1 cellular context compared by ENCODE assay signal in the genomic region with DNA sequence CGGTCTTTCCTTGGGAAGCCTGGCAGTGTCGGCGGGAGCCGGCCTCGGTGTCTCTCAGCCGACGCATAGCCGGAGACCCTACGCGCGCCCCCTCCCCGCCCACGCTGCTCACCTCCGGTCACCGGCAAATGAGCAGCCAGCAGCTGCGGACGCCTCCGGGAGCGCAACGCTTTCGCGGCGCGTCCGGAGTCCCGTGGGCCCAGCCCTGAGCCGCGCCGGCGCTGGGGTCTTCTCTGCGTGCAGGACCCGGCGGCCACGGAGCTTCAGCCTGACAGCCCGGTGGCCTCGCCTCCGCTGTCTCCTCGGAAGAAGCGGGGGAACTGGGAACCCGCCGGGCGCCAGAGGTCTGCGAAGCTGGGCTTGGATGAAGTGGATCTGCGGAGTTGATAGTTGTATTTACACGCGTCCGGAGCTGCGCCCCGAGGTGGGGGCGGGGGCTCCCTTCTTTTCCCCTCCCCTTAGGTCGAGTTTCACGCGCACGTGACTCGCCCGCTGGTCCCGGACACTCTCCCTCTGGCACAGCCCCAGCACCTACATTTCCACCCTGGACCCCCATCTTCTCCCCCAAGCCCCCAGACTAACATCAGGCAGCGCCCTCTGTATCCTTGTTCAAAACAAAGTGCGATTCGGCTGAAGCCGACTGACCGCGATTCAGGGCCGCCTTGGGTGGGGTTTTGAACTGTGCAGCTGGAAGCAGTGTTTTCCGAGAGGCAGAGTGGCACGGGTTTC.
TF ChIP-seq lines count a peak whose summit lies in the region.

A gene (minus strand): TSS at position 371 of the 729 bp plus-strand sequence. CDS start 1,591 bp downstream, outside the sequence.

TF ChIP-seq in HepG2, 621 proteins besides CTCF, POLR2A, EP300 and RAD21 (continued from another document and continues in another):
- peak; percentile 49; the same call in 1 of the 2 replicates for TF ChIP-seq SIN3A (IDR thresholded peaks at IDR 0.05; ENCODE audit: borderline replicate concordance, low read depth, low read length)
- TF ChIP-seq ZBTB21 (CRISPR knock-in tag; IDR thresholded peaks at IDR 0.05) = no peak
- no peak; the same call in 1 of the 2 replicates for TF ChIP-seq NCOA2 (CRISPR knock-in tag; IDR thresholded peaks at IDR 0.05)
- no peak for TF ChIP-seq HNRNPUL1 (IDR thresholded peaks at IDR 0.05; ENCODE audit: low read depth, low read length)
- peak; percentile 59; the same call in 1 of the 2 replicates for TF ChIP-seq ZBTB7B (CRISPR knock-in tag; IDR thresholded peaks at IDR 0.05)
- TF ChIP-seq, protein P1, sequence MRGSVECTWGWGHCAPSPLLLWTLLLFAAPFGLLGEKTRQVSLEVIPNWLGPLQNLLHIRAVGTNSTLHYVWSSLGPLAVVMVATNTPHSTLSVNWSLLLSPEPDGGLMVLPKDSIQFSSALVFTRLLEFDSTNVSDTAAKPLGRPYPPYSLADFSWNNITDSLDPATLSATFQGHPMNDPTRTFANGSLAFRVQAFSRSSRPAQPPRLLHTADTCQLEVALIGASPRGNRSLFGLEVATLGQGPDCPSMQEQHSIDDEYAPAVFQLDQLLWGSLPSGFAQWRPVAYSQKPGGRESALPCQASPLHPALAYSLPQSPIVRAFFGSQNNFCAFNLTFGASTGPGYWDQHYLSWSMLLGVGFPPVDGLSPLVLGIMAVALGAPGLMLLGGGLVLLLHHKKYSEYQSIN (CRISPR knock-in tag; IDR thresholded peaks at IDR 0.05; ENCODE audit: borderline replicate concordance) = 0 out of 2 replicates have a peak, but pooled peaks have one; percentile 9
- no peak for TF ChIP-seq PHF20 (CRISPR knock-in tag; IDR thresholded peaks at IDR 0.05)
- TF ChIP-seq ZNF790 (CRISPR knock-in tag; IDR thresholded peaks at IDR 0.05; ENCODE audit: borderline replicate concordance) = peak; percentile 40; the same call in 1 of the 2 replicates
- no peak for TF ChIP-seq CENPX (CRISPR knock-in tag; IDR thresholded peaks at IDR 0.05)
- TF ChIP-seq JUNB (CRISPR knock-in tag; IDR thresholded peaks at IDR 0.05; ENCODE audit: borderline replicate concordance) = no peak
- TF ChIP-seq SMAD9 (CRISPR knock-in tag; IDR thresholded peaks at IDR 0.05) = 0 out of 2 replicates have a peak, but pooled peaks have one; percentile 15
- peak; percentile 80 for TF ChIP-seq HIVEP1 (CRISPR knock-in tag; IDR thresholded peaks at IDR 0.05)
- TF ChIP-seq, protein P2, sequence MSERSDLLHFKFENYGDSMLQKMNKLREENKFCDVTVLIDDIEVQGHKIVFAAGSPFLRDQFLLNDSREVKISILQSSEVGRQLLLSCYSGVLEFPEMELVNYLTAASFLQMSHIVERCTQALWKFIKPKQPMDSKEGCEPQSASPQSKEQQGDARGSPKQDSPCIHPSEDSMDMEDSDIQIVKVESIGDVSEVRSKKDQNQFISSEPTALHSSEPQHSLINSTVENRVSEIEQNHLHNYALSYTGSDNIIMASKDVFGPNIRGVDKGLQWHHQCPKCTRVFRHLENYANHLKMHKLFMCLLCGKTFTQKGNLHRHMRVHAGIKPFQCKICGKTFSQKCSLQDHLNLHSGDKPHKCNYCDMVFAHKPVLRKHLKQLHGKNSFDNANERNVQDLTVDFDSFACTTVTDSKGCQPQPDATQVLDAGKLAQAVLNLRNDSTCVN (CRISPR knock-in tag; IDR thresholded peaks at IDR 0.05; ENCODE audit: borderline replicate concordance) = no peak; the same call in 1 of the 2 replicates
- 0 out of 2 replicates have a peak, but pooled peaks have one; percentile 54 for TF ChIP-seq PCBP1 (IDR thresholded peaks at IDR 0.05; ENCODE audit: borderline replicate concordance, low read depth, low read length)
- TF ChIP-seq, protein P3, sequence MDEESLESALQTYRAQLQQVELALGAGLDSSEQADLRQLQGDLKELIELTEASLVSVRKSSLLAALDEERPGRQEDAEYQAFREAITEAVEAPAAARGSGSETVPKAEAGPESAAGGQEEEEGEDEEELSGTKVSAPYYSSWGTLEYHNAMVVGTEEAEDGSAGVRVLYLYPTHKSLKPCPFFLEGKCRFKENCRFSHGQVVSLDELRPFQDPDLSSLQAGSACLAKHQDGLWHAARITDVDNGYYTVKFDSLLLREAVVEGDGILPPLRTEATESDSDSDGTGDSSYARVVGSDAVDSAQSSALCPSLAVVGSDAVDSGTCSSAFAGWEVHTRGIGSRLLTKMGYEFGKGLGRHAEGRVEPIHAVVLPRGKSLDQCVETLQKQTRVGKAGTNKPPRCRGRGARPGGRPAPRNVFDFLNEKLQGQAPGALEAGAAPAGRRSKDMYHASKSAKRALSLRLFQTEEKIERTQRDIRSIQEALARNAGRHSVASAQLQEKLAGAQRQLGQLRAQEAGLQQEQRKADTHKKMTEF (CRISPR knock-in tag; IDR thresholded peaks at IDR 0.05) = peak; percentile 59; the same call in 1 of the 2 replicates
- TF ChIP-seq ATF7 (IDR thresholded peaks at IDR 0.05) = no peak
- TF ChIP-seq ATF7 (CRISPR knock-in tag; IDR thresholded peaks at IDR 0.05) = no peak
- TF ChIP-seq TEAD3 (CRISPR knock-in tag; optimal IDR thresholded peaks at IDR 0.05; ENCODE audit: borderline replicate concordance) = no peak
- 0 out of 2 replicates have a peak, but pooled peaks have one; percentile 26 for TF ChIP-seq NRL (CRISPR knock-in tag; IDR thresholded peaks at IDR 0.05; ENCODE audit: borderline replicate concordance)
- TF ChIP-seq AGO2 (optimal IDR thresholded peaks at IDR 0.05; ENCODE audit: low read depth, low read length) = peak; percentile 29
- TF ChIP-seq, protein P4, sequence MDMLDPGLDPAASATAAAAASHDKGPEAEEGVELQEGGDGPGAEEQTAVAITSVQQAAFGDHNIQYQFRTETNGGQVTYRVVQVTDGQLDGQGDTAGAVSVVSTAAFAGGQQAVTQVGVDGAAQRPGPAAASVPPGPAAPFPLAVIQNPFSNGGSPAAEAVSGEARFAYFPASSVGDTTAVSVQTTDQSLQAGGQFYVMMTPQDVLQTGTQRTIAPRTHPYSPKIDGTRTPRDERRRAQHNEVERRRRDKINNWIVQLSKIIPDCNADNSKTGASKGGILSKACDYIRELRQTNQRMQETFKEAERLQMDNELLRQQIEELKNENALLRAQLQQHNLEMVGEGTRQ (IDR thresholded peaks at IDR 0.05; ENCODE audit: low read depth, low read length) = peak; percentile 58
- TF ChIP-seq, protein P4 (CRISPR knock-in tag; IDR thresholded peaks at IDR 0.05; ENCODE audit: borderline replicate concordance) = peak; percentile 95
- peak; percentile 84; the same call in 1 of the 2 replicates for TF ChIP-seq KDM2A (CRISPR knock-in tag; IDR thresholded peaks at IDR 0.05; ENCODE audit: borderline replicate concordance, low read depth)
- TF ChIP-seq KLF9 (CRISPR knock-in tag; IDR thresholded peaks at IDR 0.05; ENCODE audit: low read depth) = no peak
- 0 out of 2 replicates have a peak, but pooled peaks have one; percentile 38 for TF ChIP-seq ZNF768 (CRISPR knock-in tag; IDR thresholded peaks at IDR 0.05)
- TF ChIP-seq KLF15 (CRISPR knock-in tag; IDR thresholded peaks at IDR 0.05; ENCODE audit: borderline replicate concordance) = 0 out of 2 replicates have a peak, but pooled peaks have one; percentile 5
- TF ChIP-seq, protein P5, sequence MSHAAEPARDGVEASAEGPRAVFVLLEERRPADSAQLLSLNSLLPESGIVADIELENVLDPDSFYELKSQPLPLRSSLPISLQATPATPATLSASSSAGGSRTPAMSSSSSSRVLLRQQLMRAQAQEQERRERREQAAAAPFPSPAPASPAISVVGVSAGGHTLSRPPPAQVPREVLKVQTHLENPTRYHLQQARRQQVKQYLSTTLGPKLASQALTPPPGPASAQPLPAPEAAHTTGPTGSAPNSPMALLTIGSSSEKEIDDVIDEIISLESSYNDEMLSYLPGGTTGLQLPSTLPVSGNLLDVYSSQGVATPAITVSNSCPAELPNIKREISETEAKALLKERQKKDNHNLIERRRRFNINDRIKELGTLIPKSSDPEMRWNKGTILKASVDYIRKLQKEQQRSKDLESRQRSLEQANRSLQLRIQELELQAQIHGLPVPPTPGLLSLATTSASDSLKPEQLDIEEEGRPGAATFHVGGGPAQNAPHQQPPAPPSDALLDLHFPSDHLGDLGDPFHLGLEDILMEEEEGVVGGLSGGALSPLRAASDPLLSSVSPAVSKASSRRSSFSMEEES (CRISPR knock-in tag; IDR thresholded peaks at IDR 0.05) = peak; percentile 79
- TF ChIP-seq, protein P6, sequence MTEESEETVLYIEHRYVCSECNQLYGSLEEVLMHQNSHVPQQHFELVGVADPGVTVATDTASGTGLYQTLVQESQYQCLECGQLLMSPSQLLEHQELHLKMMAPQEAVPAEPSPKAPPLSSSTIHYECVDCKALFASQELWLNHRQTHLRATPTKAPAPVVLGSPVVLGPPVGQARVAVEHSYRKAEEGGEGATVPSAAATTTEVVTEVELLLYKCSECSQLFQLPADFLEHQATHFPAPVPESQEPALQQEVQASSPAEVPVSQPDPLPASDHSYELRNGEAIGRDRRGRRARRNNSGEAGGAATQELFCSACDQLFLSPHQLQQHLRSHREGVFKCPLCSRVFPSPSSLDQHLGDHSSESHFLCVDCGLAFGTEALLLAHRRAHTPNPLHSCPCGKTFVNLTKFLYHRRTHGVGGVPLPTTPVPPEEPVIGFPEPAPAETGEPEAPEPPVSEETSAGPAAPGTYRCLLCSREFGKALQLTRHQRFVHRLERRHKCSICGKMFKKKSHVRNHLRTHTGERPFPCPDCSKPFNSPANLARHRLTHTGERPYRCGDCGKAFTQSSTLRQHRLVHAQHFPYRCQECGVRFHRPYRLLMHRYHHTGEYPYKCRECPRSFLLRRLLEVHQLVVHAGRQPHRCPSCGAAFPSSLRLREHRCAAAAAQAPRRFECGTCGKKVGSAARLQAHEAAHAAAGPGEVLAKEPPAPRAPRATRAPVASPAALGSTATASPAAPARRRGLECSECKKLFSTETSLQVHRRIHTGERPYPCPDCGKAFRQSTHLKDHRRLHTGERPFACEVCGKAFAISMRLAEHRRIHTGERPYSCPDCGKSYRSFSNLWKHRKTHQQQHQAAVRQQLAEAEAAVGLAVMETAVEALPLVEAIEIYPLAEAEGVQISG (CRISPR knock-in tag; IDR thresholded peaks at IDR 0.05) = peak; percentile 71
- TF ChIP-seq THAP11 (CRISPR knock-in tag; IDR thresholded peaks at IDR 0.05) = 0 out of 2 replicates have a peak, but pooled peaks have one; percentile 43
- peak; percentile 77 for TF ChIP-seq POLR2G (IDR thresholded peaks at IDR 0.05; ENCODE audit: low read depth, low read length)
- 0 out of 2 replicates have a peak, but pooled peaks have one; percentile 17 for TF ChIP-seq THYN1 (CRISPR knock-in tag; IDR thresholded peaks at IDR 0.05; ENCODE audit: borderline replicate concordance, low read depth)
- peak; percentile 22; the same call in 1 of the 2 replicates for TF ChIP-seq ZNF747 (CRISPR knock-in tag; IDR thresholded peaks at IDR 0.05; ENCODE audit: borderline replicate concordance)
- TF ChIP-seq, protein P7, sequence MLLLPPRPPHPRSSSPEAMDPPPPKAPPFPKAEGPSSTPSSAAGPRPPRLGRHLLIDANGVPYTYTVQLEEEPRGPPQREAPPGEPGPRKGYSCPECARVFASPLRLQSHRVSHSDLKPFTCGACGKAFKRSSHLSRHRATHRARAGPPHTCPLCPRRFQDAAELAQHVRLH (CRISPR knock-in tag; IDR thresholded peaks at IDR 0.05; ENCODE audit: borderline replicate concordance, low read depth) = peak; percentile 24; the same call in 1 of the 2 replicates
- TF ChIP-seq ZNF564 (CRISPR knock-in tag; IDR thresholded peaks at IDR 0.05) = peak; percentile 70; the same call in 1 of the 2 replicates
- TF ChIP-seq, protein P8, sequence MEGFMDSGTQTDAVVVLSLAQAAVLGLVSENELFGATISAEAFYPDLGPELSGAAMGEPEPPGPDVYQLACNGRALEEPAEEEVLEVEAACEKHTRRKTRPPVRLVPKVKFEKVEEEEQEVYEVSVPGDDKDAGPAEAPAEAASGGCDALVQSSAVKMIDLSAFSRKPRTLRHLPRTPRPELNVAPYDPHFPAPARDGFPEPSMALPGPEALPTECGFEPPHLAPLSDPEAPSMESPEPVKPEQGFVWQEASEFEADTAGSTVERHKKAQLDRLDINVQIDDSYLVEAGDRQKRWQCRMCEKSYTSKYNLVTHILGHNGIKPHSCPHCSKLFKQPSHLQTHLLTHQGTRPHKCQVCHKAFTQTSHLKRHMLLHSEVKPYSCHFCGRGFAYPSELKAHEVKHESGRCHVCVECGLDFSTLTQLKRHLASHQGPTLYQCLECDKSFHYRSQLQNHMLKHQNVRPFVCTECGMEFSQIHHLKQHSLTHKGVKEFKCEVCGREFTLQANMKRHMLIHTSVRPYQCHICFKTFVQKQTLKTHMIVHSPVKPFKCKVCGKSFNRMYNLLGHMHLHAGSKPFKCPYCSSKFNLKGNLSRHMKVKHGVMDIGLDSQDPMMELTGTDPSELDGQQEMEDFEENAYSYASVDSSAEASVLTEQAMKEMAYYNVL (CRISPR knock-in tag; IDR thresholded peaks at IDR 0.05; ENCODE audit: borderline replicate concordance) = peak; percentile 71; the same call in 1 of the 2 replicates
- TF ChIP-seq, protein P9, sequence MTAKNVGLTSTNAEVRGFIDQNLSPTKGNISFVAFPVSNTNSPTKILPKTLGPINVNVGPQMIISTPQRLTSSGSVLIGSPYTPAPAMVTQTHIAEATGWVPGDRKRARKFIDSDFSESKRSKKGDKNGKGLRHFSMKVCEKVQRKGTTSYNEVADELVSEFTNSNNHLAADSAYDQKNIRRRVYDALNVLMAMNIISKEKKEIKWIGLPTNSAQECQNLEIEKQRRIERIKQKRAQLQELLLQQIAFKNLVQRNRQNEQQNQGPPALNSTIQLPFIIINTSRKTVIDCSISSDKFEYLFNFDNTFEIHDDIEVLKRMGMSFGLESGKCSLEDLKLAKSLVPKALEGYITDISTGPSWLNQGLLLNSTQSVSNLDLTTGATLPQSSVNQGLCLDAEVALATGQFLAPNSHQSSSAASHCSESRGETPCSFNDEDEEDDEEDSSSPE (CRISPR knock-in tag; IDR thresholded peaks at IDR 0.05) = peak; percentile 22; the same call in 1 of the 2 replicates
- TF ChIP-seq ARNTL (CRISPR knock-in tag; IDR thresholded peaks at IDR 0.05) = peak; percentile 81; the same call in 1 of the 2 replicates
- TF ChIP-seq ZSCAN9 (CRISPR knock-in tag; IDR thresholded peaks at IDR 0.05; ENCODE audit: borderline replicate concordance) = 0 out of 2 replicates have a peak, but pooled peaks have one; percentile 38
- TF ChIP-seq MED13 (CRISPR knock-in tag; IDR thresholded peaks at IDR 0.05) = peak; percentile 46; the same call in 1 of the 2 replicates
- TF ChIP-seq NFIC (IDR thresholded peaks at IDR 0.05; ENCODE audit: low read length) = 0 out of 2 replicates have a peak, but pooled peaks have one; percentile 7
- TF ChIP-seq, protein P10, sequence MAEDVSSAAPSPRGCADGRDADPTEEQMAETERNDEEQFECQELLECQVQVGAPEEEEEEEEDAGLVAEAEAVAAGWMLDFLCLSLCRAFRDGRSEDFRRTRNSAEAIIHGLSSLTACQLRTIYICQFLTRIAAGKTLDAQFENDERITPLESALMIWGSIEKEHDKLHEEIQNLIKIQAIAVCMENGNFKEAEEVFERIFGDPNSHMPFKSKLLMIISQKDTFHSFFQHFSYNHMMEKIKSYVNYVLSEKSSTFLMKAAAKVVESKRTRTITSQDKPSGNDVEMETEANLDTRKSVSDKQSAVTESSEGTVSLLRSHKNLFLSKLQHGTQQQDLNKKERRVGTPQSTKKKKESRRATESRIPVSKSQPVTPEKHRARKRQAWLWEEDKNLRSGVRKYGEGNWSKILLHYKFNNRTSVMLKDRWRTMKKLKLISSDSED (CRISPR knock-in tag; IDR thresholded peaks at IDR 0.05) = peak; percentile 78; the same call in 1 of the 2 replicates
- peak; percentile 88 for TF ChIP-seq BHLHE40 (IDR thresholded peaks at IDR 0.05; ENCODE audit: low read length)
- TF ChIP-seq MED8 (CRISPR knock-in tag; IDR thresholded peaks at IDR 0.05; ENCODE audit: insufficient replicate concordance) = peak; percentile 66
